ENCODE assay signal across 8 cellular contexts in genomic region chr2:33696234-33696633, GRCh38.
"Had no signal": no experiment of that assay in that cellular context is flagged by ENCODE, and none has a peak within 500 bp of the region (broad histone marks: within the 10 kb centered on the region; RNA-seq: fewer than 3 reads in every experiment).

No MANE protein-coding gene starts in this region.

- H3K36me3 ChIP-seq: HAP-1 had no signal

- H3K9ac ChIP-seq: GM23248 had no signal

- DNase-seq: GM23248, GOT3, H7, H9, HCEC 1CT, HFFc6 had no signal

- H3K4me3 ChIP-seq: GM23248, GM23338, HAP-1 had no signal

- H3K27ac ChIP-seq: GM23248 had no signal

- H3K4me2 ChIP-seq: GM23338 had no signal

- H2AFZ ChIP-seq: GM23248, GM23338 had no signal

- H3K9me3 ChIP-seq: HAP-1 had no signal
